Comparison of ENCODE assay signal across 1 cellular context in the genomic region with DNA sequence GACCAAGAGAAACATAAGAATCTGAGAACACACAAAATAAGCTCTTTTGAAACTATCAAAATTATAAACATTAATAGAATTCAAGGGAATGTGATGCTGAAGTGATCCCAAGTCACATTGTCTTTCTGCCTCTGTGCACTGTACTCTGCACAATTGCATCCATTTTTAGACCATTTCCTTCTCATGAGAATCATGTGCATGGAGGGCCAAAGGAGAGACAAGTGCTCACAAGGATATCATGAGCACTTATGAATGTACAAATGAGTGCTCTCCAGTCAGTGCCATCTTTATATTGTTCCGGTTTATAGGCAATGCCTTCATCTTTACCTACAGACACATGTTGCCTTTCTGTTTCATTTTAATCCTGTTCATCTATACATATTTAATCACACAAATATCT.
TF ChIP-seq lines count a peak whose summit lies in the region.

No MANE protein-coding gene starts in this region.

TF ChIP-seq in HCT116, 20 proteins besides CTCF, POLR2A, EP300 and RAD21:
- 0 out of 2 replicates have a peak, but pooled peaks have one; percentile 20 for TF ChIP-seq POLR2AphosphoS5 (IDR thresholded peaks at IDR 0.05; ENCODE audit: low read depth, low read length)
- TF ChIP-seq, protein P1, sequence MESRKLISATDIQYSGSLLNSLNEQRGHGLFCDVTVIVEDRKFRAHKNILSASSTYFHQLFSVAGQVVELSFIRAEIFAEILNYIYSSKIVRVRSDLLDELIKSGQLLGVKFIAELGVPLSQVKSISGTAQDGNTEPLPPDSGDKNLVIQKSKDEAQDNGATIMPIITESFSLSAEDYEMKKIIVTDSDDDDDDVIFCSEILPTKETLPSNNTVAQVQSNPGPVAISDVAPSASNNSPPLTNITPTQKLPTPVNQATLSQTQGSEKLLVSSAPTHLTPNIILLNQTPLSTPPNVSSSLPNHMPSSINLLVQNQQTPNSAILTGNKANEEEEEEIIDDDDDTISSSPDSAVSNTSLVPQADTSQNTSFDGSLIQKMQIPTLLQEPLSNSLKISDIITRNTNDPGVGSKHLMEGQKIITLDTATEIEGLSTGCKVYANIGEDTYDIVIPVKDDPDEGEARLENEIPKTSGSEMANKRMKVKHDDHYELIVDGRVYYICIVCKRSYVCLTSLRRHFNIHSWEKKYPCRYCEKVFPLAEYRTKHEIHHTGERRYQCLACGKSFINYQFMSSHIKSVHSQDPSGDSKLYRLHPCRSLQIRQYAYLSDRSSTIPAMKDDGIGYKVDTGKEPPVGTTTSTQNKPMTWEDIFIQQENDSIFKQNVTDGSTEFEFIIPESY (IDR thresholded peaks at IDR 0.05; ENCODE audit: extremely low read depth, insufficient replicate concordance, low read length): no peak
